Comparison of ENCODE assay signal across 14 cellular contexts in the genomic region with DNA sequence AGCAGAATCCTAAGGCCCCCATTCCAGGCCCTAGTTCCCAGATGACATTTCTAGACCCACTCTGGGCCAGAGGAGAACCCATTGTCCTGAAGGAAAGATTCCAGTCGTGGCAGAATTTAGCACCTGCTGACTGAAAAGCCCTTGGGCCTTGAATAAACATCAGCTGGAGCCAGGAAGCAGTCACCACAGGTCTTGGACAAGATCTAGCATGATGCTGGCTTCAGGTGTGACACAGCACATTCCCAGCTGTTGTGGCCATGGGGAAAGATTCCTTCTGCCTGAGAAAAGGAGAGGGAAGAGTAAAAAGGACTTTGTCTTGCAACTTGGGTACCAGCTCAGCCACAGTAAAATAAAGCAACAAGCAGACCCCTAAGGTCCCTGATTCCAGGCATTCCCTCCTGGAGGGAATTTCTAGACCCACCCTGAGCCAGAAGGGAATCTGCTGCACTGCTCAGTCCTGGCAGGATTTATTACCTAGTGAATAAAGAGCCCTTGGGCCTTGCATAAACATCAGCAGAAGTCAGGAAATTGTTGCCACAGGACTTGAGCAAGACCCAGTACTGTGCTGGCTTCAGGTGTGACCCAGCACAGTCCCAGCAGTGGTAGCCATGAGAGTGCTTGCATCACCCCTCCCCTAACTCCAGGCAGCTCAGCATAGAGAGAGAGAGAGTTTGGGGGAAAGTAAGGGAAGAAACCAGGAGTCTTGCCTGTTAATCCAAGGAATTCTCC. TPM values are rescaled to one million over a fixed set of nuclear protein-coding genes. Genes with fewer than 3 reads are reported as not detected.
DNase-seq lines count a peak whose midpoint lies in the region; ATAC-seq lines count a peak whose summit lies in the region.
"Had no signal": no experiment of that assay in that cellular context is flagged by ENCODE, and none has a peak within 500 bp of the region (broad histone marks: within the 10 kb centered on the region; RNA-seq: fewer than 3 reads in every experiment).

No MANE protein-coding gene starts in this region.

- DNase-seq in ELF-1 (ENCODE audit: low read depth, low spot score) (peak; percentile 79), NCI-H2196 treated with DMSO at 0.1 percent for 48 hours (lab: John Stamatoyannopoulos, UW; ENCODE audit: unreplicated experiment) (peak; percentile 41), epithelial cell of prostate (ENCODE audit: low read depth, low spot score) (peak; percentile 77), renal cortical epithelial cell (ENCODE audit: low read depth) (peak; percentile 4), substantia nigra (lab: John Stamatoyannopoulos, UW) (no peak)
- no peak for DNase-seq in stimulated activated CD4-positive, alpha-beta T cell treated with anti-CD3 and anti-CD28 coated beads, Interleukin-2, amount 100 ng/mL, for 24 hours
- DNase-seq: C1 segment of cervical spinal cord; central memory CD4-positive, alpha-beta T cell; Karpas-422; kidney glomerular epithelial cell; naive B cell; stimulated activated CD4-positive, alpha-beta T cell treated with anti-CD3 and anti-CD28 coated beads, Interleukin-2, amount 100 ng/mL, for 48 hours had no signal

- ATAC-seq in GM19455 (IDR thresholded peaks at IDR 0.05; ENCODE audit: unreplicated experiment) (no peak), GM21381 (IDR thresholded peaks at IDR 0.05; ENCODE audit: unreplicated experiment) (no peak)

- H3K27ac ChIP-seq in epithelial cell of prostate (peak overlapping the region; percentile 95), substantia nigra (ENCODE audit: low read depth, low read length, poor library complexity, severe bottlenecking) (no peak overlapping the region)

RNA-seq across cellular contexts. Expression of gene PAMR1, which starts 42.5 kb away (rescaled TPM):
- total RNA-seq in renal cortical epithelial cell = 0.52 and 1.8 TPM in 2 replicates

RNA-seq across cellular contexts. Expression of gene FJX1, which starts 50.4 kb away (rescaled TPM):
- total RNA-seq in renal cortical epithelial cell = 28.3 and 36.1 TPM in 2 replicates

Comparison
In these comparisons a context has a peak if more than half of its experiments do, and no peak if none do; other contexts are left out.
1. DNase-seq: peak in ELF-1 (single experiment), NCI-H2196 treated with DMSO at 0.1 percent for 48 hours (single experiment), epithelial cell of prostate (single experiment) and renal cortical epithelial cell (single experiment); none in substantia nigra (0 of 49) and stimulated activated CD4-positive, alpha-beta T cell treated with anti-CD3 and anti-CD28 coated beads, Interleukin-2, amount 100 ng/mL, for 24 hours (0 of 2).